1 cellular context compared by ENCODE assay signal in the genomic region with DNA sequence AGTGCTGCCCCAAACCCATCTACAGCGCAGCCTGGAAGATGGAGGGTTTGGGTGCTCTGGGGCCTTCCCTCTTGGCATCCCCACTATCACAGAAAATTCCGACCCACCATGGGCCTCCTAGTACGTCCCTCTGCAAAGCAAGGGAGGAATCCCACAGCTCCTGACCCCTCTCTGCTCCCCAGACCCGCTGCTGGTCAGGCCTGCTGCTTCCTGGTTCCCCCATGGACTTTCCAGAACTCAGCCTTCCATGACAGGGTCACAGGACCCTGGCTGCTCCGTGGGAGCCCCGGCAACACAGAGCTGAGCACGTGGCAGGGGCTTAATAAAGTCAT.
TF ChIP-seq lines count a peak whose summit lies in the region.

No MANE protein-coding gene starts in this region.

TF ChIP-seq in IMR-90, 13 proteins besides CTCF, POLR2A, EP300 and RAD21 (continued from another document):
- TF ChIP-seq, protein P1, sequence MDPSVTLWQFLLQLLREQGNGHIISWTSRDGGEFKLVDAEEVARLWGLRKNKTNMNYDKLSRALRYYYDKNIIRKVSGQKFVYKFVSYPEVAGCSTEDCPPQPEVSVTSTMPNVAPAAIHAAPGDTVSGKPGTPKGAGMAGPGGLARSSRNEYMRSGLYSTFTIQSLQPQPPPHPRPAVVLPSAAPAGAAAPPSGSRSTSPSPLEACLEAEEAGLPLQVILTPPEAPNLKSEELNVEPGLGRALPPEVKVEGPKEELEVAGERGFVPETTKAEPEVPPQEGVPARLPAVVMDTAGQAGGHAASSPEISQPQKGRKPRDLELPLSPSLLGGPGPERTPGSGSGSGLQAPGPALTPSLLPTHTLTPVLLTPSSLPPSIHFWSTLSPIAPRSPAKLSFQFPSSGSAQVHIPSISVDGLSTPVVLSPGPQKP (IDR thresholded peaks at IDR 0.05; ENCODE audit: borderline replicate concordance, low read depth, low read length): no peak
- no peak for TF ChIP-seq SMC3 (IDR thresholded peaks at IDR 0.05; ENCODE audit: low read depth, low read length)
- TF ChIP-seq, protein P2, sequence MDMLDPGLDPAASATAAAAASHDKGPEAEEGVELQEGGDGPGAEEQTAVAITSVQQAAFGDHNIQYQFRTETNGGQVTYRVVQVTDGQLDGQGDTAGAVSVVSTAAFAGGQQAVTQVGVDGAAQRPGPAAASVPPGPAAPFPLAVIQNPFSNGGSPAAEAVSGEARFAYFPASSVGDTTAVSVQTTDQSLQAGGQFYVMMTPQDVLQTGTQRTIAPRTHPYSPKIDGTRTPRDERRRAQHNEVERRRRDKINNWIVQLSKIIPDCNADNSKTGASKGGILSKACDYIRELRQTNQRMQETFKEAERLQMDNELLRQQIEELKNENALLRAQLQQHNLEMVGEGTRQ (IDR thresholded peaks at IDR 0.05; ENCODE audit: low read depth, low read length): no peak
- no peak for TF ChIP-seq NFE2L2 (IDR thresholded peaks at IDR 0.05; ENCODE audit: low read depth, low read length)
- TF ChIP-seq RFX5 (IDR thresholded peaks at IDR 0.05; ENCODE audit: low read depth, low read length): no peak
- TF ChIP-seq RCOR1 (IDR thresholded peaks at IDR 0.05; ENCODE audit: insufficient replicate concordance, low read length): no peak
- no peak for TF ChIP-seq MXI1 (IDR thresholded peaks at IDR 0.05; ENCODE audit: borderline replicate concordance, low read depth, low read length)
